20 cellular contexts compared by ENCODE assay signal in the genomic region with DNA sequence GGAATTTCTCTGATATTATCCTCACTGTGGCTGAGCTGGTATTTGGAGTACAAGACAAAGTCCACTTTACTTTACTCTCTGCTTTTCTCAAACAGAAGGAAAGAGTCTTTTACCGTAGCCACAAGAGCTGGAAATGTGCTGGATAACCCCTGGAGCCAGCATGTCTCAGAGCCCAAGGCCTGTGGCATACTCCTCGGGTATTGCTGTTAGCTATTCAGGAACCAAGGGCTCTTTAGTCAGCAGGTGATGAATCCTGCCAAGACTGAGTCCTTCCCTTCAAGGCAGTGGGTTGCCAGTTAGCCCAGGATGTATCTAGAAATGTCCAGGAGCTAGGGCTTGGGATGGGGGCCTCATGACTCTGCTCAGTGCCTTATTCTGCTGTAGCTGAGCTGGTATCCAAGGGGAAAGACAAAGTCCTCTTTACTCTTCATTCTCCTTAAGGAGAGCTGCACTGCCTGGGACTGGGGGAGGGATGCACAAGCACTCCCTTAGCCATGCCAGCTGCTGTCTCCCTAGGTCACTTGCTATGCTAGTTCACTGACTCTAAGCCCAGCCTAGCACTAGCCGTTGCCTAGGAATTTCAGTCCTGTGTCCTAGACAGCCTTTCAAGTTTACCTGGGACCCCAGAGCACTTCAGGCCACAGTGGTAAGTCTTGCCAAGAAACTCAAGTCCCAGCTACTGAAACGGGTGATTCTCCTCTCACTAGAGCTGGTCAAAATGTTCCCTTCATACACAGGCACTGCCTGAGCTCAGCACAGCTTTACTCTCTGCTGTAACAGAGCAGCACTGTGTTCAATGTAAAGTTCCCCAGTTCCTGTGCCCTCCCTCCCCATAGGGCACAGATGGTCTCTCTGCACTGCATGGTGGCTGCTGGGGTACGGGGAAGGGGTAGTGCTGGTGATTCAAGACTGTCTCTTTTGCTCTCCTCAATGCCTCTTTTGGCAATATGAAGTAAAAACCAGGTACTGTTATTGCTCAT.
"Had no signal": no experiment of that assay in that cellular context is flagged by ENCODE, and none has a peak within 500 bp of the region (broad histone marks: within the 10 kb centered on the region; RNA-seq: fewer than 3 reads in every experiment).

No MANE protein-coding gene starts in this region.

- H3K4me1 Mint-ChIP-seq: stimulated activated naive CD8-positive, alpha-beta T cell treated with anti-CD3 and anti-CD28 coated beads, Interleukin-15, amount 100 ng/mL, for 72 hours had no signal

- H3K27me3 ChIP-seq: esophagus muscularis mucosa, gastroesophageal sphincter, right atrium auricular region had no signal

- DNase-seq: activated CD4-positive, alpha-beta T cell treated with anti-CD3 and anti-CD28 coated beads, Interleukin-2, amount 50 U/mL, for 48 hours; activated gamma-delta T cell treated with Interleukin-2 at 50 U/mL for 16 hours; activated T-cell treated with anti-CD3 and anti-CD28 coated beads for 4 hours; effector CD4-positive, alpha-beta T cell; heart right ventricle; occipital lobe; stimulated activated CD4-positive, alpha-beta T cell treated with anti-CD3 and anti-CD28 coated beads, Interleukin-12 subunit alpha, Interleukin-12 subunit beta, amount 100 ng/mL, for 4 hours; stimulated activated CD4-positive, alpha-beta T cell treated with anti-CD3 and anti-CD28 coated beads, Interleukin-2, amount 100 ng/mL, for 24 hours; stimulated activated naive CD8-positive, alpha-beta T cell treated with anti-CD3 and anti-CD28 coated beads, Interleukin-15, amount 100 ng/mL, for 72 hours; T1000 had no signal

- H3K4me3 Mint-ChIP-seq: activated naive CD8-positive, alpha-beta T cell; activated T-helper 1 cell treated with anti-CD3 and anti-CD28 coated beads, Interleukin-12 subunit alpha, Interleukin-12 subunit beta, Interleukin-2, Interleukin-4 antibody, amounts not matched to agents 30 ng/mL and 10 ng/mL and 1 ng/mL, durations not matched to agents 14 hours and 24 hours and 36 hours; mesothelial cell of epicardium; natural killer cell treated with Interleukin-12 subunit alpha and Interleukin-12 subunit beta and Interleukin-15 and Interleukin-18, amount 100 ng/mL, for 72 hours; stimulated activated naive CD8-positive, alpha-beta T cell treated with anti-CD3 and anti-CD28 coated beads, Interleukin-15, amount 100 ng/mL, for 72 hours; type B pancreatic cell had no signal

- H3K27ac Mint-ChIP-seq: activated naive CD8-positive, alpha-beta T cell; activated T-helper 1 cell treated with anti-CD3 and anti-CD28 coated beads, Interleukin-12 subunit alpha, Interleukin-12 subunit beta, Interleukin-2, Interleukin-4 antibody, amounts not matched to agents 30 ng/mL and 10 ng/mL and 1 ng/mL, durations not matched to agents 14 hours and 24 hours and 36 hours; mesothelial cell of epicardium; natural killer cell treated with Interleukin-12 subunit alpha and Interleukin-12 subunit beta and Interleukin-15 and Interleukin-18, amount 100 ng/mL, for 72 hours; progenitor cell of endocrine pancreas; stimulated activated naive CD8-positive, alpha-beta T cell treated with anti-CD3 and anti-CD28 coated beads, Interleukin-15, amount 100 ng/mL, for 72 hours; type B pancreatic cell had no signal

- H3K4me1 ChIP-seq: heart right ventricle had no signal

- ATAC-seq: gastroesophageal sphincter; heart right ventricle; stimulated activated naive CD8-positive, alpha-beta T cell treated with anti-CD3 and anti-CD28 coated beads, Interleukin-15, amount 100 ng/mL, for 72 hours had no signal

- H3K36me3 Mint-ChIP-seq: activated naive CD8-positive, alpha-beta T cell; mesothelial cell of epicardium; natural killer cell treated with Interleukin-12 subunit alpha and Interleukin-12 subunit beta and Interleukin-15 and Interleukin-18, amount 100 ng/mL, for 72 hours; type B pancreatic cell had no signal

- H3K9me3 ChIP-seq: esophagus muscularis mucosa, gastroesophageal sphincter, right atrium auricular region had no signal

- H3K36me3 ChIP-seq: esophagus muscularis mucosa, gastroesophageal sphincter, heart right ventricle, right atrium auricular region had no signal

- H3K27ac ChIP-seq: esophagus muscularis mucosa, gastroesophageal sphincter, heart right ventricle, right atrium auricular region, VCaP had no signal

- H3K4me3 ChIP-seq: esophagus muscularis mucosa, gastroesophageal sphincter, heart right ventricle, right atrium auricular region had no signal

- H3K27me3 Mint-ChIP-seq: natural killer cell treated with Interleukin-12 subunit alpha and Interleukin-12 subunit beta and Interleukin-15 and Interleukin-18, amount 100 ng/mL, for 72 hours; progenitor cell of endocrine pancreas; stimulated activated naive CD8-positive, alpha-beta T cell treated with anti-CD3 and anti-CD28 coated beads, Interleukin-15, amount 100 ng/mL, for 72 hours had no signal

- H3K9me3 Mint-ChIP-seq: type B pancreatic cell had no signal
